22 cellular contexts compared by ENCODE assay signal in genomic region chr19:30739394-30739793, GRCh38.
"Had no signal": no experiment of that assay in that cellular context is flagged by ENCODE, and none has a peak within 500 bp of the region (broad histone marks: within the 10 kb centered on the region; RNA-seq: fewer than 3 reads in every experiment).

No MANE protein-coding gene starts in this region.

- H3K9me3 ChIP-seq: MG63, Peyer's patch had no signal

- H3K36me3 ChIP-seq: MG63, Peyer's patch had no signal

- ATAC-seq: activated T-helper 17 cell treated with anti-CD3 and anti-CD28 coated beads, Interleukin-2, amount 50 U/mL, for 72 hours; T-cell had no signal

- DNase-seq: activated B cell treated with CpG ODN at 0.5 μM for 24 hours; activated CD4-positive, alpha-beta memory T cell treated with anti-CD3 and anti-CD28 coated beads, Interleukin-2, amount 10 ng/mL, durations not matched to agents 7 days and 5 days; activated CD4-positive, alpha-beta T cell treated with anti-CD3 and anti-CD28 coated beads, Interleukin-2, amount 10 ng/mL, durations not matched to agents 7 days and 5 days; activated gamma-delta T cell; activated naive CD4-positive, alpha-beta T cell treated with anti-CD3 and anti-CD28 coated beads for 36 hours; activated T-cell treated with anti-CD3 and anti-CD28 coated beads for 4 hours; activated T-cell treated with anti-CD3 and anti-CD28 coated beads, Interleukin-2, amount 50 U/mL, for 48 hours; amygdala; MG63; NCI-H1105; NCI-H1436; NCI-H1694 treated with DMSO at 0.1 percent for 48 hours; NCI-H2029 treated with DMSO at 0.1 percent for 48 hours; NCI-H226; NCI-H526; Peyer's patch; SHP77 treated with DMSO at 0.1 percent for 48 hours; T-cell; T-helper 2 cell; T1000 had no signal

- H3K27ac ChIP-seq: Peyer's patch, RWPE1 had no signal

- H3K4me3 ChIP-seq: MG63, Peyer's patch had no signal

- H3K4me1 ChIP-seq: Peyer's patch had no signal

- H3K27me3 ChIP-seq: Peyer's patch had no signal
